8 cellular contexts compared by ENCODE assay signal in the genomic region with DNA sequence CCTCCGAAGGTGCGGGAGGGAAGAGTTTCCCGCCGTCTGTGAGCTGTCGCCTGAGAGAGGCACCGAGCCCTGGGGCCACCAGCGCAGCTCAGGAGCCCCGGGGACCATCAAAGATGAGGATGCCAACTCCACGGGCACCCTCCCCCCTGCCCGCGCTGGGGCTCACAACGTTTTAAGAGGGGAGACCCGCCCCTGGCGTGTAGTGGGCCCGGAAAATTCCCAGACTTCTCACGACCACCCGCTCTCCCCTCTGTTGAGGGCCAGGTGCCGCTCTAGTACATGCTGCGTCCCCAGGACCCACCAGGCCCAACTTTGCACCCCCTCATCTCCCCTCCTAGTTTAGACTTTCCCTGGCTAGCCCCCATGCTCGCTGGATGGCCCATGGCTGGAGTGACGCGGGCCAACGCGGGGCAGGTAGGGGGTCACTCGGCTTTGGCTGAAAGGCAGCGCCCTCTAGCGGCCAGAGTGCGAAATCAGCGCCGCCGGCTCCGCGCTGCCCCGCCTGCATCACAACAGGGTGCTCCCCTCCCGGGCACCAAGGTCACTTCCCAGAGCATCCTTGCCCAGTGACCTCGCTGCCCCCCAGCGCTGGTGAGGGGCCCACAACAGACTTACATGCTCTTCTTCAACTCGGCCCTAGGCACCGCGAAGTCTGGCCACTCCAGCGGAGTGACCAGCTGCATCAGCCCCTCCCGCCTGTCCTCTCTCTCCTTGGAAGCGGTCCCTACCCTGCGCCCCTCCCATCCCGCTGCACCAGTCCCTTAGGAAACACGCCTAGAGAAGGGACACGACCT. TPM values are rescaled to one million over a fixed set of nuclear protein-coding genes. Genes with fewer than 3 reads are reported as not detected.
DNase-seq lines count a peak whose midpoint lies in the region; ATAC-seq and TF ChIP-seq lines count a peak whose summit lies in the region.

No MANE protein-coding gene starts in this region.

- H3K4me1 ChIP-seq in PC-9 (replicated peaks; ENCODE audit: insufficient read depth): peaks cover 6% of the 10 kb centered on the region
- peaks cover 11% of the 10 kb centered on the region for H3K4me1 ChIP-seq in fibroblast of lung (ENCODE audit: control insufficient read depth, extremely low read depth, insufficient read depth, low read length)

- peaks cover 9 to 18% (median 14%) of the 10 kb centered on the region in 5 donors for H3K27me3 Mint-ChIP-seq in naive thymus-derived CD8-positive, alpha-beta T cell
- H3K27me3 Mint-ChIP-seq in stimulated activated naive B cell treated with anti-CD40 and anti-IgM and Interleukin-4, amounts not matched to agents 10 μg/mL and 1 μg/mL and 100 μg/mL, for 72 hours: peaks cover 21 to 33% of the 10 kb centered on the region in 2 donors

- H3K9me3 ChIP-seq in PC-9 (ENCODE audit: insufficient read depth, low read depth): no peaks in the 10 kb centered on the region
- H3K9me3 ChIP-seq in fibroblast of lung (ENCODE audit: control insufficient read depth, insufficient read depth, low read depth, low read length): no peaks in the 10 kb centered on the region

- no peaks in the 10 kb centered on the region for H3F3A ChIP-seq in PC-9 (ENCODE audit: insufficient read depth, low read depth)

- CTCF ChIA-PET in PC-9 (lab: Charles Lee): interaction anchor here (0.6 to 0.9 kb wide), 4 partner anchors 16 to 300 kb away, joined by 3 to 6 read pairs (median 4); partner anchors contain the start of gene HJV

- peak; percentile 59 for ATAC-seq in HG03342 (IDR thresholded peaks at IDR 0.05; ENCODE audit: unreplicated experiment)
- peak; percentile 92 to 96 for ATAC-seq in naive thymus-derived CD8-positive, alpha-beta T cell
- peak; percentile 94 to 97 for ATAC-seq in stimulated activated naive B cell treated with anti-CD40 and anti-IgM and Interleukin-4, amounts not matched to agents 10 μg/mL and 1 μg/mL and 100 μg/mL, for 72 hours (replicated peaks)

- H3K36me3 Mint-ChIP-seq in naive thymus-derived CD8-positive, alpha-beta T cell: no peaks in the 10 kb centered on the region
- H3K36me3 Mint-ChIP-seq in stimulated activated naive B cell treated with anti-CD40 and anti-IgM and Interleukin-4, amounts not matched to agents 10 μg/mL and 1 μg/mL and 100 μg/mL, for 72 hours: no peaks in the 10 kb centered on the region

- H3K9ac ChIP-seq in fibroblast of lung (ENCODE audit: insufficient read depth, low read length): no peak overlapping the region

- H3K36me3 ChIP-seq in PC-9 (ENCODE audit: low read depth) (no peaks in the 10 kb centered on the region), fibroblast of lung (ENCODE audit: control insufficient read depth, insufficient read depth, low read length) (no peaks in the 10 kb centered on the region)

- DNase-seq in NCI-H2081 (lab: John Stamatoyannopoulos, UW): peak; percentile 56 to 63
- no peak for DNase-seq in NCI-H2081 treated with DMSO at 0.1 percent for 48 hours (lab: John Stamatoyannopoulos, UW)
- DNase-seq in PC-9: peak in 1 of 2 experiments; percentile 76
- peak; percentile 85 to 86 for DNase-seq in activated T-cell treated with anti-CD3 and anti-CD28 coated beads, Interleukin-2, amount 50 U/mL, for 48 hours
- peak; percentile 46 to 47 for DNase-seq in fibroblast of lung (ENCODE audit: low read depth in 2 of 2)
- peak; percentile 43 to 79 (median 70) for DNase-seq in naive thymus-derived CD8-positive, alpha-beta T cell
- DNase-seq in stimulated activated naive B cell treated with anti-CD40 and anti-IgM and Interleukin-4, amounts not matched to agents 10 μg/mL and 1 μg/mL and 100 μg/mL, for 72 hours: peak; percentile 58

- H4K20me1 ChIP-seq in PC-9 (ENCODE audit: insufficient read depth) (no peaks in the 10 kb centered on the region), fibroblast of lung (ENCODE audit: control insufficient read depth, extremely low read depth, insufficient read depth, low read length) (no peaks in the 10 kb centered on the region)

- H3K27ac ChIP-seq in PC-9 (no peak overlapping the region), fibroblast of lung (ENCODE audit: insufficient read depth, low read length) (peak overlapping the region; percentile 68)

- H3K4me3 ChIP-seq in PC-9 (peak overlapping the region; percentile 25; the same call in 1 of the 2 replicates), fibroblast of lung (replicated peaks in 1 of 4; ENCODE audit: control extremely low read depth in 1 of 4, insufficient read depth in 1 of 4, low read depth in 3 of 4, low read length in 4 of 4) (peak overlapping the region in 2 of 4 experiments; percentile 47 to 50)

- H3K4me2 ChIP-seq in PC-9 (peak overlapping the region; percentile 73), fibroblast of lung (ENCODE audit: extremely low read depth, insufficient read depth, low read length) (peak overlapping the region; percentile 78)

- H3K9me2 ChIP-seq in PC-9 (ENCODE audit: insufficient read depth): no peaks in the 10 kb centered on the region

- POLR2A ChIA-PET in PC-9 (lab: Charles Lee; ENCODE audit: unreplicated experiment): interaction anchor here (0.6 to 0.9 kb wide), 3 partner anchors 10 to 440 kb away, joined by 4 to 14 read pairs (median 6); no protein-coding TSS in a partner anchor
- POLR2A ChIA-PET in naive thymus-derived CD8-positive, alpha-beta T cell (lab: Charles Lee): interaction anchor here (0.9 kb wide), 1 partner anchor 30 kb away, joined by 3 read pairs; no protein-coding TSS in a partner anchor

- TF ChIP-seq CTCF in PC-9 (conservative IDR thresholded peaks at IDR 0.05) (peak; percentile 92), fibroblast of lung (conservative IDR thresholded peaks at IDR 0.05 in 1 of 2, IDR thresholded peaks at IDR 0.05 in 1 of 2; ENCODE audit: low read depth in 1 of 2, low read length in 2 of 2) (peak; percentile 62 to 74)

- H2AFZ ChIP-seq in PC-9: no peak overlapping the region
- peak overlapping the region; percentile 33 for H2AFZ ChIP-seq in fibroblast of lung (ENCODE audit: low read length)

- H3K4me1 Mint-ChIP-seq in naive thymus-derived CD8-positive, alpha-beta T cell: peaks cover 5 to 30% (median 15%) of the 10 kb centered on the region in 4 donors
- H3K4me1 Mint-ChIP-seq in stimulated activated naive B cell treated with anti-CD40 and anti-IgM and Interleukin-4, amounts not matched to agents 10 μg/mL and 1 μg/mL and 100 μg/mL, for 72 hours: peaks cover 9 to 11% of the 10 kb centered on the region in 2 donors

- H3K79me2 ChIP-seq in PC-9 (ENCODE audit: low read depth) (no peaks in the 10 kb centered on the region), fibroblast of lung (ENCODE audit: control insufficient read depth, insufficient read depth, low read length) (no peaks in the 10 kb centered on the region)

- BruUV-seq in PC-9 (replicated peaks; lab: Mats Ljungman, UMichigan): no TSS peak

- H3K27me3 ChIP-seq in PC-9 (ENCODE audit: insufficient read depth, low read depth) (no peaks in the 10 kb centered on the region), fibroblast of lung (ENCODE audit: control insufficient read depth, insufficient read depth, low read length) (no peaks in the 10 kb centered on the region)

- H3K4me3 Mint-ChIP-seq in naive thymus-derived CD8-positive, alpha-beta T cell: peak overlapping the region; percentile 64 to 87 (median 80)
- H3K4me3 Mint-ChIP-seq in stimulated activated naive B cell treated with anti-CD40 and anti-IgM and Interleukin-4, amounts not matched to agents 10 μg/mL and 1 μg/mL and 100 μg/mL, for 72 hours: peak overlapping the region; percentile 71 to 83

- peak overlapping the region in 5 of 10 donors; percentile 53 to 81 (median 66) for H3K27ac Mint-ChIP-seq in naive thymus-derived CD8-positive, alpha-beta T cell
- H3K27ac Mint-ChIP-seq in stimulated activated naive B cell treated with anti-CD40 and anti-IgM and Interleukin-4, amounts not matched to agents 10 μg/mL and 1 μg/mL and 100 μg/mL, for 72 hours: peak overlapping the region; percentile 77

- H3K9me3 Mint-ChIP-seq in naive thymus-derived CD8-positive, alpha-beta T cell: no peaks in the 10 kb centered on the region
- H3K9me3 Mint-ChIP-seq in stimulated activated naive B cell treated with anti-CD40 and anti-IgM and Interleukin-4, amounts not matched to agents 10 μg/mL and 1 μg/mL and 100 μg/mL, for 72 hours: no peaks in the 10 kb centered on the region

- intact Hi-C loops in PC-9 (cut with micrococcal nuclease; ENCODE audit: unreplicated experiment): loop anchor here (5.0 kb wide), 2 partner anchors 61 to 101 kb away; partner anchors contain the start of genes POLR3C and RNF115

RNA-seq across cellular contexts. Expression of gene CD160, which starts 1.8 kb away (rescaled TPM):
- total RNA-seq in PC-9 (2021): not detected in 2 replicates
- total RNA-seq in fibroblast of lung: not detected in 2 replicates
- polyA plus RNA-seq in fibroblast of lung: 0.05 TPM in 1 of 2 replicates, not detected in the other
- 0.10 and 0.17 TPM in 2 replicates for polyA plus RNA-seq in fibroblast of lung (2012)
- not detected in 2 replicates for polyA minus RNA-seq in fibroblast of lung (ENCODE audit: low replicate concordance)
- total RNA-seq in naive thymus-derived CD8-positive, alpha-beta T cell: not detected
- 100 to 1,000 TPM in 1 of 3 donors, 1 to 10 TPM in 2; 1.7 to 117 (median 2.4) TPM for polyA plus RNA-seq in naive thymus-derived CD8-positive, alpha-beta T cell

RNA-seq across cellular contexts. Expression of gene PDZK1, which starts 13.9 kb away (rescaled TPM):
- 2.7 and 3.4 TPM in 2 replicates for total RNA-seq in PC-9 (2021)
- 0.26 and 1.5 TPM in 2 replicates for total RNA-seq in fibroblast of lung
- polyA plus RNA-seq in fibroblast of lung: 0.91 and 2.3 TPM in 2 replicates
- polyA plus RNA-seq in fibroblast of lung (2012): 0.49 and 1.9 TPM in 2 replicates
- not detected in 2 replicates for polyA minus RNA-seq in fibroblast of lung (ENCODE audit: low replicate concordance)
- not detected for total RNA-seq in naive thymus-derived CD8-positive, alpha-beta T cell
- polyA plus RNA-seq in naive thymus-derived CD8-positive, alpha-beta T cell: under 1 TPM in 2 of 3 donors, not detected in 1; 0.24 to 0.43 TPM
